In genomic region chr20:61640846-61641245, GRCh38 we compare ENCODE assay signal across 25 cellular contexts.
DNase-seq lines count a peak whose midpoint lies in the region; ATAC-seq, FAIRE-seq and TF ChIP-seq lines count a peak whose summit lies in the region.
"Had no signal": no experiment of that assay in that cellular context is flagged by ENCODE, and none has a peak within 500 bp of the region (broad histone marks: within the 10 kb centered on the region; RNA-seq: fewer than 3 reads in every experiment).

No MANE protein-coding gene starts in this region.

- peaks cover 6% of the 10 kb centered on the region for H3K27me3 Mint-ChIP-seq in neural progenitor cell (ENCODE audit: insufficient read depth, low read depth)
- peaks cover 1 to 3% (median 3%) of the 10 kb centered on the region in 3 donors for H3K27me3 Mint-ChIP-seq in CD14-positive monocyte (ENCODE audit: low read depth in 3 of 3)
- H3K27me3 Mint-ChIP-seq: B cell; CD4-positive, alpha-beta T cell had no signal

- peaks cover 9% of the 10 kb centered on the region for H3F3A ChIP-seq in neural progenitor cell (ENCODE audit: low read depth)

- peaks cover 4% of the 10 kb centered on the region for H3K9me3 Mint-ChIP-seq in neural progenitor cell
- peaks cover 4 to 50% (median 28%) of the 10 kb centered on the region in 7 donors for H3K9me3 Mint-ChIP-seq in CD14-positive monocyte
- H3K9me3 Mint-ChIP-seq: CD4-positive, alpha-beta T cell had no signal

- H3K27ac ChIP-seq in right atrium auricular region (no peak overlapping the region), H1 (ENCODE audit: low read depth, low read length) (no peak overlapping the region), neural progenitor cell (no peak overlapping the region)
- H3K27ac ChIP-seq: 22Rv1, BLaER1, C4-2B had no signal

- H3K14ac ChIP-seq in H1 (ENCODE audit: insufficient read length) = no peak overlapping the region

- H3K36me3 Mint-ChIP-seq in neural progenitor cell (peaks cover 2% of the 10 kb centered on the region), CD14-positive monocyte (no peaks in the 10 kb centered on the region)
- H3K36me3 Mint-ChIP-seq: CD8-positive, alpha-beta memory T cell had no signal

- peak overlapping the region; percentile 80 for H4K8ac ChIP-seq in H1 (ENCODE audit: extremely low read depth, insufficient read depth, low read length)

- no peak overlapping the region for H2BK15ac ChIP-seq in H1 (ENCODE audit: low read length)

- no peak for TF ChIP-seq EP300 in H1 (IDR thresholded peaks at IDR 0.05; ENCODE audit: borderline replicate concordance in 1 of 2, low read depth in 2 of 2, low read length in 2 of 2)

- no peaks in the 10 kb centered on the region for H3K23me2 ChIP-seq in H1 (ENCODE audit: low read depth, low read length)

- no peak overlapping the region for H3K56ac ChIP-seq in H1 (replicated peaks; ENCODE audit: insufficient read length, low read depth, low read length)

- no peak for TF ChIP-seq RAD21 in H1 (IDR thresholded peaks at IDR 0.05 in 1 of 2, conservative IDR thresholded peaks at IDR 0.05 in 1 of 2; ENCODE audit: low read depth in 2 of 2, low read length in 2 of 2)

- no peak overlapping the region for H3K4ac ChIP-seq in H1 (replicated peaks; ENCODE audit: insufficient read length, low read depth, low read length)

- no peak overlapping the region for H3K4me2 ChIP-seq in H1 (ENCODE audit: insufficient read depth in 1 of 2, low read depth in 2 of 2, low read length in 2 of 2)
- H3K4me2 ChIP-seq in neural progenitor cell = no peak overlapping the region
- H3K4me2 ChIP-seq: BLaER1, GM23338 had no signal

- no peak for ATAC-seq in Right ventricle myocardium superior (ENCODE audit: poor library complexity)
- ATAC-seq in GM21423 (IDR thresholded peaks at IDR 0.05; ENCODE audit: unreplicated experiment) = no peak
- no peak for ATAC-seq in HG02623 (IDR thresholded peaks at IDR 0.05; ENCODE audit: unreplicated experiment)
- ATAC-seq: GM12878, GM23338 had no signal

- CTCF ChIA-PET in H1 (lab: Charles Lee; ENCODE audit: partially characterized antibody) = interaction anchor here (0.9 to 1.9 kb wide), 5 partner anchors 22 to 84 kb away, joined by 3 to 5 read pairs (median 3); no protein-coding TSS in a partner anchor

- H3K27me3 ChIP-seq in right atrium auricular region = peaks cover 0 to 5% of the 10 kb centered on the region in 2 donors
- peaks cover 0 to 3% (median 2%) of the 10 kb centered on the region in 4 experiments; a peak in 3 of 7 replicates for H3K27me3 ChIP-seq in H1 (replicated peaks in 1 of 4; ENCODE audit: control insufficient read depth in 3 of 4, extremely low read depth in 1 of 4, insufficient read depth in 3 of 4, low read length in 3 of 4)
- H3K27me3 ChIP-seq in neural progenitor cell = no peaks in the 10 kb centered on the region
- H3K27me3 ChIP-seq: BLaER1 had no signal

- H3K9ac ChIP-seq in H1 (replicated peaks in 1 of 4; ENCODE audit: extremely low read depth in 1 of 4, low read depth in 3 of 4, low read length in 3 of 4) (no peak overlapping the region), neural progenitor cell (no peak overlapping the region)
- H3K9ac ChIP-seq: BLaER1 had no signal

- H2BK20ac ChIP-seq in H1 (ENCODE audit: low read length) = no peak overlapping the region

- intact Hi-C loops in Right ventricle myocardium superior (cut with DNase I) (no loop called here), CD14-positive monocyte (cut with micrococcal nuclease) (no loop called here)

- H4K5ac ChIP-seq in H1 (ENCODE audit: insufficient read length, low read depth, low read length) = no peak overlapping the region

- H3K9me3 ChIP-seq in right atrium auricular region (peaks cover 0 to 7% of the 10 kb centered on the region in 2 donors), H1 (ENCODE audit: insufficient read depth in 2 of 2, low read depth in 1 of 2, low read length in 1 of 2) (no peaks in the 10 kb centered on the region), neural progenitor cell (ENCODE audit: low read depth) (no peaks in the 10 kb centered on the region)
- H3K9me3 ChIP-seq: HAP-1 had no signal

- peak; percentile 10 for DNase-seq in Right ventricle myocardium superior
- no peak for DNase-seq in right atrium auricular region (ENCODE audit: low spot score)
- peak; percentile 33 for DNase-seq in RPMI8226
- DNase-seq in H1 (ENCODE audit: low read depth in 1 of 2, low spot score in 2 of 2) = no peak
- DNase-seq in neural progenitor cell (ENCODE audit: low spot score) = no peak
- no peak for DNase-seq in CD14-positive monocyte (ENCODE audit: low spot score)
- DNase-seq: CD4-positive, alpha-beta T cell; CD8-positive, alpha-beta memory T cell; DMS 273 treated with DMSO at 0.1 percent for 48 hours; DMS79; GDM1; HFFc6 had no signal

- H3K4me3 ChIP-seq in right atrium auricular region (no peak overlapping the region), H1 (ENCODE audit: extremely low read depth in 1 of 4, insufficient read depth in 2 of 4, low read depth in 3 of 4, low read length in 4 of 4) (no peak overlapping the region), neural progenitor cell (no peak overlapping the region)
- H3K4me3 ChIP-seq: BLaER1, GM12878, GM23338, HAP-1 had no signal

- TF ChIP-seq POLR2A in H1 (IDR thresholded peaks at IDR 0.05; ENCODE audit: control extremely low read depth in 1 of 2, low read depth in 2 of 2, low read length in 2 of 2) = no peak

- H3K18ac ChIP-seq in H1 (ENCODE audit: extremely low read depth, low read length) = no peak overlapping the region

- no peaks in the 10 kb centered on the region for H3K79me1 ChIP-seq in H1 (ENCODE audit: low read depth, low read length)

- H2AFZ ChIP-seq in H1 (ENCODE audit: low read length) (no peak overlapping the region), neural progenitor cell (replicated peaks) (no peak overlapping the region)
- H2AFZ ChIP-seq: GM23338 had no signal

- H3K4me1 ChIP-seq in right atrium auricular region (no peaks in the 10 kb centered on the region), H1 (replicated peaks in 1 of 4; ENCODE audit: control insufficient read depth in 3 of 4, insufficient read depth in 4 of 4, low read length in 3 of 4) (peaks cover 0 to 12% (median 7%) of the 10 kb centered on the region in 4 experiments; a peak in 6 of 7 replicates), neural progenitor cell (peaks cover 12% of the 10 kb centered on the region)
- H3K4me1 ChIP-seq: HAP-1 had no signal

- H3K4me3 Mint-ChIP-seq in neural progenitor cell (no peak overlapping the region), CD14-positive monocyte (no peak overlapping the region)
- H3K4me3 Mint-ChIP-seq: B cell; CD4-positive, alpha-beta T cell; CD8-positive, alpha-beta memory T cell; GM23338; HFFc6 had no signal

- H3K36me3 ChIP-seq in right atrium auricular region (no peaks in the 10 kb centered on the region), H1 (ENCODE audit: control insufficient read depth in 2 of 4, insufficient read depth in 4 of 4, low read length in 3 of 4) (no peaks in the 10 kb centered on the region), neural progenitor cell (no peaks in the 10 kb centered on the region)
- H3K36me3 ChIP-seq: BLaER1, HAP-1 had no signal

- H3K79me2 ChIP-seq in H1 (ENCODE audit: control insufficient read depth in 1 of 2, insufficient read depth in 2 of 2, low read length in 2 of 2) (no peaks in the 10 kb centered on the region), neural progenitor cell (ENCODE audit: low read depth) (no peaks in the 10 kb centered on the region)

- H4K20me1 ChIP-seq in H1 (replicated peaks in 1 of 2; ENCODE audit: control insufficient read depth in 1 of 2, insufficient read depth in 2 of 2, low read length in 2 of 2) (no peaks in the 10 kb centered on the region), neural progenitor cell (ENCODE audit: low read depth) (no peaks in the 10 kb centered on the region)
- H4K20me1 ChIP-seq: BLaER1 had no signal

- no peak overlapping the region for H2BK12ac ChIP-seq in H1 (ENCODE audit: low read depth, low read length)

- H2AK5ac ChIP-seq in H1 (ENCODE audit: low read depth, low read length) = no peak overlapping the region

- H3K4me1 Mint-ChIP-seq in neural progenitor cell (peaks cover 50% of the 10 kb centered on the region), CD14-positive monocyte (no peaks in the 10 kb centered on the region)
- H3K4me1 Mint-ChIP-seq: B cell; CD8-positive, alpha-beta memory T cell had no signal

- no peak overlapping the region for H2BK5ac ChIP-seq in H1 (ENCODE audit: low read depth, low read length)

- H3K27ac Mint-ChIP-seq in neural progenitor cell (peak overlapping the region; percentile 34), CD14-positive monocyte (no peak overlapping the region)
- H3K27ac Mint-ChIP-seq: B cell; CD4-positive, alpha-beta T cell; CD8-positive, alpha-beta memory T cell; GM23338 had no signal

- TF ChIP-seq CTCF in right atrium auricular region (IDR thresholded peaks at IDR 0.05) (no peak), H1 (IDR thresholded peaks at IDR 0.05; ENCODE audit: control extremely low read depth in 1 of 3, insufficient read depth in 1 of 3, low read depth in 1 of 3, low read length in 3 of 3) (no peak), neural progenitor cell (IDR thresholded peaks at IDR 0.05) (no peak), CD14-positive monocyte (IDR thresholded peaks at IDR 0.05) (no peak)

- H4K91ac ChIP-seq in H1 (replicated peaks; ENCODE audit: insufficient read length, low read length) = no peak overlapping the region

- POLR2A ChIA-PET in H1 (lab: Charles Lee; ENCODE audit: partially characterized antibody) = no interaction called here

- 81% methylated on average over 9 of the region's 12 CpGs; no CpG with 5 or more reads in 1 of the 2 experiments for WGBS in H1 (ENCODE audit: extremely low coverage in 1 of 2, insufficient coverage in 1 of 2, insufficient read length in 1 of 2, insufficient replicate concordance in 2 of 2, low coverage in 1 of 2, low lambda C conversion rate in 2 of 2, missing lambda C conversion rate in 1 of 2), 2 experiments

- no peak for FAIRE-seq in H1 (lab: Jason Lieb, UNC)
- FAIRE-seq: A204.1, D721Med, GM12878, GM19239, H54 had no signal

- no peak overlapping the region for H3K23ac ChIP-seq in H1 (ENCODE audit: insufficient read length)

- no peak overlapping the region for H2BK120ac ChIP-seq in H1 (replicated peaks; ENCODE audit: low read depth, low read length)

TF ChIP-seq in H1, 55 proteins besides CTCF, POLR2A, EP300 and RAD21 (continues in another document):
- TF ChIP-seq SUZ12 (IDR thresholded peaks at IDR 0.05; ENCODE audit: low read length) (no peak), CREB1 (IDR thresholded peaks at IDR 0.05) (no peak), GTF2F1 (IDR thresholded peaks at IDR 0.05; ENCODE audit: borderline replicate concordance, low read depth, low read length) (no peak), SIX5 (IDR thresholded peaks at IDR 0.05; ENCODE audit: low read depth, low read length) (no peak), GABPA (IDR thresholded peaks at IDR 0.05; ENCODE audit: borderline replicate concordance, insufficient read depth, low read length) (no peak), SP4 (IDR thresholded peaks at IDR 0.05; ENCODE audit: low read length) (no peak), HDAC2 (IDR thresholded peaks at IDR 0.05; ENCODE audit: borderline replicate concordance in 1 of 2, low read depth in 2 of 2, low read length in 2 of 2) (no peak), POLR2AphosphoS5 (IDR thresholded peaks at IDR 0.05; ENCODE audit: low read depth, low read length) (no peak), CHD1 (IDR thresholded peaks at IDR 0.05; ENCODE audit: low read depth, low read length) (no peak), BRCA1 (IDR thresholded peaks at IDR 0.05; ENCODE audit: low read depth, low read length) (no peak)

Comparison
In these comparisons a context has a peak if more than half of its experiments do, and no peak if none do; other contexts are left out.
1. DNase-seq: peak in Right ventricle myocardium superior (single experiment) and RPMI8226 (single experiment); none in right atrium auricular region (single experiment), H1 (0 of 2), neural progenitor cell (single experiment) and CD14-positive monocyte (single experiment).